ENCODE assay signal across 9 cellular contexts in genomic region chr1:90719321-90720136, GRCh38. TPM values are rescaled to one million over a fixed set of nuclear protein-coding genes. Genes with fewer than 3 reads are reported as not detected.
DNase-seq lines count a peak whose midpoint lies in the region; TF ChIP-seq lines count a peak whose summit lies in the region.
"Had no signal": no experiment of that assay in that cellular context is flagged by ENCODE, and none has a peak within 500 bp of the region (broad histone marks: within the 10 kb centered on the region; RNA-seq: fewer than 3 reads in every experiment).

No MANE protein-coding gene starts in this region.

- H3K27me3 Mint-ChIP-seq in H9 (ENCODE audit: low read depth) = peaks cover 98% of the 10 kb centered on the region

- no peak overlapping the region for H2BK120ac ChIP-seq in H9 (ENCODE audit: low read depth, low read length, poor library complexity, severe bottlenecking)

- TF ChIP-seq CTCF in H9 (conservative IDR thresholded peaks at IDR 0.05) (no peak), neural cell (IDR thresholded peaks at IDR 0.05; ENCODE audit: poor library complexity, severe bottlenecking) (no peak)

- no peak overlapping the region for H2BK12ac ChIP-seq in H9 (ENCODE audit: insufficient read length, low read depth, low read length)

- H3K27ac Mint-ChIP-seq in H9 = no peak overlapping the region

- no peak overlapping the region for H4K8ac ChIP-seq in H9 (replicated peaks; ENCODE audit: insufficient read length, low read depth, low read length)

- no peaks in the 10 kb centered on the region for H3F3A ChIP-seq in neural cell (ENCODE audit: insufficient read depth, low read length, poor library complexity, severe bottlenecking)

- no peak overlapping the region for H3K23ac ChIP-seq in H9 (ENCODE audit: insufficient read length, low read depth, low read length)

- H3K27ac ChIP-seq in H9 (ENCODE audit: insufficient read length, low read depth, low read length) (no peak overlapping the region), neural cell (ENCODE audit: low read length) (no peak overlapping the region)
- H3K27ac ChIP-seq: PC-9 had no signal

- WGBS in H9 (ENCODE audit: extremely low coverage, insufficient read length, low lambda C conversion rate) = no CpG with 5 or more reads among the region's 54 CpGs

- DNase-seq in DMS53 (lab: John Stamatoyannopoulos, UW) = peak; percentile 68
- DNase-seq in H9 = peak; percentile 58
- DNase-seq in ecto neural progenitor cell (ENCODE audit: low spot score) = peak; percentile 70
- DNase-seq in SHP77 treated with DMSO at 0.1 percent for 48 hours (lab: John Stamatoyannopoulos, UW) = no peak
- no peak for DNase-seq in mesenteric fat pad (ENCODE audit: low spot score)
- no peak for DNase-seq in activated CD4-positive, alpha-beta T cell treated with anti-CD3 and anti-CD28 coated beads for 4 hours
- DNase-seq: PC-9 had no signal

- no peaks in the 10 kb centered on the region for H3K79me1 ChIP-seq in H9 (ENCODE audit: insufficient read depth, low read depth, low read length, poor library complexity, severe bottlenecking)

- H3K4me1 ChIP-seq in H9 (ENCODE audit: insufficient read depth, low read length) = no peaks in the 10 kb centered on the region

- peak overlapping the region; percentile 37 to 87 for H3K4me3 Mint-ChIP-seq in H9

- peaks cover 32 to 54% of the 10 kb centered on the region in 2 experiments for H3K4me1 Mint-ChIP-seq in H9

- H3K4me2 ChIP-seq in H9 (ENCODE audit: insufficient read depth, insufficient read length, low read length) = peak overlapping the region; percentile 58
- no peak overlapping the region for H3K4me2 ChIP-seq in neural cell (ENCODE audit: low read length)
- H3K4me2 ChIP-seq: PC-9 had no signal

- no peak overlapping the region for H3K56ac ChIP-seq in H9 (ENCODE audit: insufficient read length, low read depth, low read length)

- no peak overlapping the region for H4K91ac ChIP-seq in H9 (ENCODE audit: insufficient read length, low read depth, low read length)

- no peak overlapping the region for H3K4me3 ChIP-seq in neural cell (ENCODE audit: low read length)
- H3K4me3 ChIP-seq: PC-9 had no signal

- H3K9me2 ChIP-seq in neural cell (ENCODE audit: insufficient read depth, low read length) = no peaks in the 10 kb centered on the region

- TF ChIP-seq RAD21 in neural cell (conservative IDR thresholded peaks at IDR 0.05) = no peak

- H2AFZ ChIP-seq in H9 (ENCODE audit: low read length) = no peak overlapping the region
- H2AFZ ChIP-seq in neural cell (ENCODE audit: low read depth, low read length) = no peak overlapping the region
- H2AFZ ChIP-seq: PC-9 had no signal

- H3K9me3 ChIP-seq in H9 (ENCODE audit: control insufficient read depth, low read depth, low read length) (no peaks in the 10 kb centered on the region), neural cell (ENCODE audit: low read length) (no peaks in the 10 kb centered on the region)

- H3K79me2 ChIP-seq in H9 (ENCODE audit: insufficient read depth, low read length) (no peaks in the 10 kb centered on the region), neural cell (replicated peaks; ENCODE audit: insufficient read depth, low read length) (no peaks in the 10 kb centered on the region)

- peaks cover 6% of the 10 kb centered on the region for H3K23me2 ChIP-seq in H9 (ENCODE audit: insufficient read length, low read depth, low read length, poor library complexity, severe bottlenecking)

- H3K36me3 Mint-ChIP-seq in H9 (ENCODE audit: insufficient read depth in 1 of 3, low read depth in 3 of 3) = no peaks in the 10 kb centered on the region; a peak in 1 of 7 replicates

- no peak overlapping the region for H3T11ph ChIP-seq in H9 (ENCODE audit: low read length)

- H2BK5ac ChIP-seq in H9 (ENCODE audit: insufficient read length, low read length) = no peak overlapping the region

- H4K20me1 ChIP-seq in H9 (ENCODE audit: control insufficient read depth, insufficient read depth, insufficient read length) (no peaks in the 10 kb centered on the region), neural cell (ENCODE audit: insufficient read depth) (no peaks in the 10 kb centered on the region)

- H2BK15ac ChIP-seq in H9 (ENCODE audit: low read depth, low read length) = no peak overlapping the region

- H3K18ac ChIP-seq in H9 (ENCODE audit: insufficient read length, low read depth, low read length) = no peak overlapping the region

- TF ChIP-seq EP300 in neural cell (conservative IDR thresholded peaks at IDR 0.05; ENCODE audit: poor library complexity, severe bottlenecking) = no peak

- peaks cover 11 to 14% of the 10 kb centered on the region in 2 experiments; a peak in 3 of 5 replicates for H3K9me3 Mint-ChIP-seq in H9

- H3K9ac ChIP-seq in H9 (ENCODE audit: extremely low read depth, insufficient read length, low read length) (no peak overlapping the region), neural cell (ENCODE audit: low read length) (no peak overlapping the region)

- no peaks in the 10 kb centered on the region for H3K36me3 ChIP-seq in neural cell (ENCODE audit: insufficient read depth, low read length)

- H4K5ac ChIP-seq in H9 (ENCODE audit: insufficient read length, low read depth, low read length) = no peak overlapping the region

- H2AK5ac ChIP-seq in H9 (ENCODE audit: insufficient read length, low read length) = no peak overlapping the region

- no peak overlapping the region for H3K4ac ChIP-seq in H9 (ENCODE audit: low read depth, low read length)

- peaks cover 84% of the 10 kb centered on the region for H3K27me3 ChIP-seq in H9 (ENCODE audit: insufficient read depth, low read length)
- H3K27me3 ChIP-seq in neural cell (ENCODE audit: insufficient read depth, low read depth, low read length) = peaks cover 98% of the 10 kb centered on the region

- no peak overlapping the region for H3K14ac ChIP-seq in H9 (ENCODE audit: insufficient read depth, low read length)

- H2BK20ac ChIP-seq in H9 (ENCODE audit: low read depth, low read length, poor library complexity, severe bottlenecking) = no peak overlapping the region

TF ChIP-seq in neural cell, 6 proteins besides CTCF, POLR2A, EP300 and RAD21:
- no peak for TF ChIP-seq SMC3 (conservative IDR thresholded peaks at IDR 0.05; ENCODE audit: poor library complexity)
- TF ChIP-seq, protein P1, sequence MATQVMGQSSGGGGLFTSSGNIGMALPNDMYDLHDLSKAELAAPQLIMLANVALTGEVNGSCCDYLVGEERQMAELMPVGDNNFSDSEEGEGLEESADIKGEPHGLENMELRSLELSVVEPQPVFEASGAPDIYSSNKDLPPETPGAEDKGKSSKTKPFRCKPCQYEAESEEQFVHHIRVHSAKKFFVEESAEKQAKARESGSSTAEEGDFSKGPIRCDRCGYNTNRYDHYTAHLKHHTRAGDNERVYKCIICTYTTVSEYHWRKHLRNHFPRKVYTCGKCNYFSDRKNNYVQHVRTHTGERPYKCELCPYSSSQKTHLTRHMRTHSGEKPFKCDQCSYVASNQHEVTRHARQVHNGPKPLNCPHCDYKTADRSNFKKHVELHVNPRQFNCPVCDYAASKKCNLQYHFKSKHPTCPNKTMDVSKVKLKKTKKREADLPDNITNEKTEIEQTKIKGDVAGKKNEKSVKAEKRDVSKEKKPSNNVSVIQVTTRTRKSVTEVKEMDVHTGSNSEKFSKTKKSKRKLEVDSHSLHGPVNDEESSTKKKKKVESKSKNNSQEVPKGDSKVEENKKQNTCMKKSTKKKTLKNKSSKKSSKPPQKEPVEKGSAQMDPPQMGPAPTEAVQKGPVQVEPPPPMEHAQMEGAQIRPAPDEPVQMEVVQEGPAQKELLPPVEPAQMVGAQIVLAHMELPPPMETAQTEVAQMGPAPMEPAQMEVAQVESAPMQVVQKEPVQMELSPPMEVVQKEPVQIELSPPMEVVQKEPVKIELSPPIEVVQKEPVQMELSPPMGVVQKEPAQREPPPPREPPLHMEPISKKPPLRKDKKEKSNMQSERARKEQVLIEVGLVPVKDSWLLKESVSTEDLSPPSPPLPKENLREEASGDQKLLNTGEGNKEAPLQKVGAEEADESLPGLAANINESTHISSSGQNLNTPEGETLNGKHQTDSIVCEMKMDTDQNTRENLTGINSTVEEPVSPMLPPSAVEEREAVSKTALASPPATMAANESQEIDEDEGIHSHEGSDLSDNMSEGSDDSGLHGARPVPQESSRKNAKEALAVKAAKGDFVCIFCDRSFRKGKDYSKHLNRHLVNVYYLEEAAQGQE (IDR thresholded peaks at IDR 0.05; ENCODE audit: borderline replicate concordance) = no peak
- peak; percentile 28 for TF ChIP-seq EZH2 (IDR thresholded peaks at IDR 0.05; ENCODE audit: borderline replicate concordance, insufficient read depth, low read length, poor library complexity, severe bottlenecking)
TF ChIP-seq in neural cell: peak in this region for 1.

RNA-seq across cellular contexts. Expression of gene BARHL2, which starts 2.4 kb away (rescaled TPM):
- not detected in 2 replicates for total RNA-seq in H9 (2021)
- polyA plus RNA-seq in neural cell = not detected in 2 replicates
- 0.46 TPM in 1 of 2 replicates, not detected in the other for polyA minus RNA-seq in neural cell
- not detected for total RNA-seq in mesenteric fat pad
- total RNA-seq: omental fat pad, PC-9 had no signal

Comparison
In these comparisons a context has a peak if more than half of its experiments do, and no peak if none do; other contexts are left out.
1. DNase-seq: peak in DMS53 (single experiment), H9 (single experiment) and ecto neural progenitor cell (single experiment); none in SHP77 treated with DMSO at 0.1 percent for 48 hours (single experiment), mesenteric fat pad (single experiment) and activated CD4-positive, alpha-beta T cell treated with anti-CD3 and anti-CD28 coated beads for 4 hours (0 of 2).